Comparison of ENCODE assay signal across 8 cellular contexts in genomic region chr1:207499573-207499972, GRCh38. TPM values are rescaled to one million over a fixed set of nuclear protein-coding genes. Genes with fewer than 3 reads are reported as not detected.
A peak's percentile ranks its signal among the peaks of the same experiment; 100 is the strongest.
DNase-seq lines count a peak whose midpoint lies in the region; ATAC-seq lines count a peak whose summit lies in the region.

No MANE protein-coding gene starts in this region.

- no peak overlapping the region for H4K5ac ChIP-seq in mesendoderm (ENCODE audit: low read length)

- H3K4ac ChIP-seq in mesendoderm (ENCODE audit: low read depth, low read length): no peak overlapping the region

- no peak overlapping the region for H3K9ac ChIP-seq in mesendoderm (ENCODE audit: low read length)

- no peaks in the 10 kb centered on the region for H3K4me1 ChIP-seq in mesendoderm (ENCODE audit: control insufficient read depth, low read depth, low read length)

- no peak overlapping the region for H3K23ac ChIP-seq in mesendoderm (ENCODE audit: low read length)

- H3K27ac Mint-ChIP-seq in effector memory CD8-positive, alpha-beta T cell: no peak overlapping the region

- H3K36me3 ChIP-seq in mesendoderm (ENCODE audit: control insufficient read depth, insufficient read depth, low read length): no peaks in the 10 kb centered on the region

- H3K56ac ChIP-seq in mesendoderm (ENCODE audit: low read length): no peak overlapping the region

- ATAC-seq in effector memory CD8-positive, alpha-beta T cell (replicated peaks): peak; percentile 80
- ATAC-seq in GM21529 (IDR thresholded peaks at IDR 0.05; ENCODE audit: unreplicated experiment): no peak

- H2BK15ac ChIP-seq in mesendoderm (replicated peaks; ENCODE audit: low read depth): no peak overlapping the region

- H2BK120ac ChIP-seq in mesendoderm (ENCODE audit: low read depth, low read length): no peak overlapping the region

- H2AK5ac ChIP-seq in mesendoderm (ENCODE audit: low read length): no peak overlapping the region

- H3K27ac ChIP-seq in mesendoderm (ENCODE audit: low read depth, low read length): no peak overlapping the region

- H3K4me1 Mint-ChIP-seq in effector memory CD8-positive, alpha-beta T cell (ENCODE audit: low read depth in 2 of 2): peaks cover 0 to 8% of the 10 kb centered on the region in 2 donors

- no peaks in the 10 kb centered on the region for H3K79me1 ChIP-seq in mesendoderm (ENCODE audit: low read length)

- H3K27me3 ChIP-seq in mesendoderm (ENCODE audit: insufficient read depth, low read length, poor library complexity): peaks cover 4% of the 10 kb centered on the region

- H3K4me2 ChIP-seq in mesendoderm (ENCODE audit: low read length): no peak overlapping the region

- H3K4me3 Mint-ChIP-seq in effector memory CD8-positive, alpha-beta T cell: no peak overlapping the region

- WGBS in mesendoderm (ENCODE audit: extremely low coverage, insufficient coverage, low lambda C conversion rate): no CpG with 5 or more reads among the region's 4 CpGs

- H2BK5ac ChIP-seq in mesendoderm (ENCODE audit: low read length): no peak overlapping the region

- H4K8ac ChIP-seq in mesendoderm (ENCODE audit: low read depth, low read length): no peak overlapping the region

- no peaks in the 10 kb centered on the region for H3K36me3 Mint-ChIP-seq in effector memory CD8-positive, alpha-beta T cell (ENCODE audit: insufficient read depth)

- DNase-seq in GF-D8 (lab: John Stamatoyannopoulos, UW) (peak; percentile 11), HuH-7 (ENCODE audit: low spot score) (peak; percentile 72), NOMO-1 treated with DMSO at 0.1 percent for 48 hours (lab: John Stamatoyannopoulos, UW; ENCODE audit: unreplicated experiment) (peak; percentile 75), mesendoderm (peak; percentile 65)
- DNase-seq in activated CD8-positive, alpha-beta memory T cell treated with anti-CD3 and anti-CD28 coated beads for 1 hour (ENCODE audit: extremely low read depth in 1 of 2, low read depth in 1 of 2): peak; percentile 31 to 47
- DNase-seq in effector memory CD8-positive, alpha-beta T cell: peak; percentile 37 to 46 (median 43)
- peak; percentile 44 for DNase-seq in stimulated activated CD8-positive, alpha-beta memory T cell treated with anti-CD3 and anti-CD28 coated beads, Interleukin-4, amount 100 ng/mL, for 24 hours (ENCODE audit: low read depth)

- no peak overlapping the region for H3K4me3 ChIP-seq in mesendoderm (ENCODE audit: low read length)

- no peaks in the 10 kb centered on the region for H3K79me2 ChIP-seq in mesendoderm (ENCODE audit: control insufficient read depth, insufficient read depth, low read length)

- H3K18ac ChIP-seq in mesendoderm (ENCODE audit: low read length): no peak overlapping the region

- H3K27me3 Mint-ChIP-seq in effector memory CD8-positive, alpha-beta T cell: peaks cover 51 to 54% of the 10 kb centered on the region in 2 donors

- H3K9me3 Mint-ChIP-seq in effector memory CD8-positive, alpha-beta T cell: no peaks in the 10 kb centered on the region

RNA-seq across cellular contexts. Expression of gene CR1, which starts 3.6 kb away (rescaled TPM):
- polyA plus RNA-seq in mesendoderm (2013, experiment 1 of 2): 0.10 TPM
- polyA plus RNA-seq in mesendoderm (2013, experiment 2 of 2): 0.07 TPM

RNA-seq across cellular contexts. Expression of gene CR2, which starts 45.4 kb away (rescaled TPM):
- polyA plus RNA-seq in mesendoderm (2013, experiment 1 of 2): 0.51 TPM
- 0.57 TPM for polyA plus RNA-seq in mesendoderm (2013, experiment 2 of 2)

Comparison
In these comparisons a context has a peak if more than half of its experiments do, and no peak if none do; other contexts are left out.
1. DNase-seq: peak in every context shown above with its lines; median percentile 75 in NOMO-1 treated with DMSO at 0.1 percent for 48 hours; 72 in HuH-7; 65 in mesendoderm; 44 in stimulated activated CD8-positive, alpha-beta memory T cell treated with anti-CD3 and anti-CD28 coated beads, Interleukin-4, amount 100 ng/mL, for 24 hours; 43 in effector memory CD8-positive, alpha-beta T cell; 39 in activated CD8-positive, alpha-beta memory T cell treated with anti-CD3 and anti-CD28 coated beads for 1 hour; 11 in GF-D8.